7 cellular contexts compared by ENCODE assay signal in genomic region chr3:125374501-125374995, GRCh38. TPM values are rescaled to one million over a fixed set of nuclear protein-coding genes. Genes with fewer than 3 reads are reported as not detected.
DNase-seq lines count a peak whose midpoint lies in the region; ATAC-seq, FAIRE-seq and TF ChIP-seq lines count a peak whose summit lies in the region.

No MANE protein-coding gene starts in this region.

- H3K27me3 Mint-ChIP-seq in nephron progenitor cell (ENCODE audit: low read depth, poor library complexity) (peaks cover 9% of the 10 kb centered on the region), type B pancreatic cell (peaks cover 7% of the 10 kb centered on the region)

- H3K27ac Mint-ChIP-seq in nephron progenitor cell (peak overlapping the region; percentile 93), type B pancreatic cell (peak overlapping the region; percentile 92)

- peak overlapping the region; percentile 64 for H3K27ac ChIP-seq in foreskin keratinocyte

- peak overlapping the region; percentile 95 for H3K4me3 Mint-ChIP-seq in nephron progenitor cell
- peak overlapping the region; percentile 97 for H3K4me3 Mint-ChIP-seq in type B pancreatic cell

- H3K4me1 Mint-ChIP-seq in nephron progenitor cell = peaks cover 34% of the 10 kb centered on the region
- peaks cover 37% of the 10 kb centered on the region for H3K4me1 Mint-ChIP-seq in type B pancreatic cell (ENCODE audit: unreplicated experiment)

- peaks cover 25% of the 10 kb centered on the region for H3K36me3 Mint-ChIP-seq in nephron progenitor cell (ENCODE audit: low read depth)
- peaks cover 17% of the 10 kb centered on the region for H3K36me3 Mint-ChIP-seq in type B pancreatic cell

- no peaks in the 10 kb centered on the region for H3K27me3 ChIP-seq in foreskin keratinocyte

- ATAC-seq in HG02678 (IDR thresholded peaks at IDR 0.05; ENCODE audit: unreplicated experiment) (peak; percentile 17), foreskin keratinocyte (peak; percentile 36)

- TF ChIP-seq POLR2A in GM12892 (IDR thresholded peaks at IDR 0.05; ENCODE audit: low read depth, low read length) = no peak

- H3K4me1 ChIP-seq in foreskin keratinocyte = peaks cover 3% of the 10 kb centered on the region

- DNase-seq in GM12892 (ENCODE audit: insufficient read length) = peak; percentile 56
- peak; percentile 66 for DNase-seq in NCI-H226
- DNase-seq in activated gamma-delta T cell (lab: John Stamatoyannopoulos, UW) = peak; percentile 45
- peak in 1 of 2 donors; percentile 43 for DNase-seq in foreskin keratinocyte
- DNase-seq in nephron progenitor cell = peak; percentile 54
- DNase-seq in type B pancreatic cell (ENCODE audit: extremely low spot score, unreplicated experiment) = peak; percentile 71

- TF ChIP-seq CTCF in foreskin keratinocyte (conservative IDR thresholded peaks at IDR 0.05) (no peak), nephron progenitor cell (IDR thresholded peaks at IDR 0.05) (no peak), type B pancreatic cell (conservative IDR thresholded peaks at IDR 0.05) (no peak)

- FAIRE-seq in GM12892 (lab: Jason Lieb, UNC) = no peak

- H3K9me3 Mint-ChIP-seq in nephron progenitor cell (no peaks in the 10 kb centered on the region), type B pancreatic cell (no peaks in the 10 kb centered on the region)

RNA-seq across cellular contexts. Expression of gene ZNF148, which starts 0.6 kb away (rescaled TPM):
- polyA plus RNA-seq in GM12892 (2012; ENCODE audit: missing spikeins) = 22.8 TPM
- total RNA-seq in foreskin keratinocyte (23.1 and 23.5 TPM in 2 replicates), type B pancreatic cell (ENCODE audit: low replicate concordance) (46.4 and 47.3 TPM in 2 replicates)
- 2.4 and 3.1 TPM in 2 replicates for polyA plus RNA-seq in foreskin keratinocyte
